14 cellular contexts compared by ENCODE assay signal in the genomic region with DNA sequence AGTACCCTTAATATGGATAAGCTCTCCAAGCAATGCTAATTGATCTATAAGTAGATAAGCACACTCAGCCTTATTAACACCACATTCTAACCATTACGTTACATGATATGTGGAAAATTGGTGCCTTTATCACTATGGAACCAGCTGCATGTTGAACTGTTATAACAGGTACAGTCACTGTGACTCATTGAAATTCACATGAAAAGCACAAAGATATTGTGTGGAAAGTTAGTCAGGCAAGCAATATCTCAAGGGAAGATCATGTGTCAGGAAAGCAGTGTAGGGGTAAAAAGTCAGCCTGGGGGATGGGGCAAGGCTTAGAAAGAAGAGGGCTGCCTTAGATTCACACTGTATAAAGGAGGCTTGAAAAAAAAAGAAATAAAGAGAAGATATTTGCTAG.
DNase-seq lines count a peak whose midpoint lies in the region; ATAC-seq and TF ChIP-seq lines count a peak whose summit lies in the region.
"Had no signal": no experiment of that assay in that cellular context is flagged by ENCODE, and none has a peak within 500 bp of the region (broad histone marks: within the 10 kb centered on the region; RNA-seq: fewer than 3 reads in every experiment).

No MANE protein-coding gene starts in this region.

- H3K4me3 ChIP-seq in astrocyte of the spinal cord (ENCODE audit: low read depth, low read length), result no peak overlapping the region
- H3K4me3 ChIP-seq: body of pancreas, gastrocnemius medialis, tibial artery had no signal

- DNase-seq in DMS53 (lab: John Stamatoyannopoulos, UW) (peak; percentile 38), DMS53 treated with DMSO at 0.1 percent for 48 hours (lab: John Stamatoyannopoulos, UW; ENCODE audit: unreplicated experiment) (no peak), astrocyte of the spinal cord (ENCODE audit: low read depth, low spot score) (peak; percentile 71), kidney tubule cell (ENCODE audit: low spot score) (peak; percentile 82), C1 segment of cervical spinal cord (lab: John Stamatoyannopoulos, UW) (no peak), NCI-H748 (lab: John Stamatoyannopoulos, UW; ENCODE audit: unreplicated experiment) (no peak), NCI-H1694 treated with DMSO at 0.1 percent for 48 hours (lab: John Stamatoyannopoulos, UW) (no peak)
- DNase-seq: body of pancreas; CD4-positive, CD25-positive, alpha-beta regulatory T cell; gastrocnemius medialis; immature natural killer cell; stimulated activated CD4-positive, alpha-beta T cell treated with anti-CD3 and anti-CD28 coated beads, Interleukin-2, amount 100 ng/mL, for 24 hours; tibial artery had no signal

- no peak for TF ChIP-seq CTCF in astrocyte of the spinal cord (IDR thresholded peaks at IDR 0.05; ENCODE audit: low read depth, low read length)

- in situ Hi-C loops in astrocyte of the spinal cord (cut with HindIII; ENCODE audit: low sequenced_read_pairs), result no loop called here

- ATAC-seq in GM19324 (IDR thresholded peaks at IDR 0.05; ENCODE audit: low FRiP score, unreplicated experiment), result no peak
- ATAC-seq: body of pancreas, gastrocnemius medialis had no signal

Comparison
In these comparisons a context has a peak if more than half of its experiments do, and no peak if none do; other contexts are left out.
1. DNase-seq: peak in DMS53 (single experiment), astrocyte of the spinal cord (single experiment) and kidney tubule cell (single experiment); none in DMS53 treated with DMSO at 0.1 percent for 48 hours (single experiment), C1 segment of cervical spinal cord (0 of 14), NCI-H748 (single experiment) and NCI-H1694 treated with DMSO at 0.1 percent for 48 hours (single experiment).